ENCODE assay signal across 13 cellular contexts in genomic region chr10:93267521-93267920, GRCh38.
DNase-seq lines count a peak whose midpoint lies in the region; ATAC-seq and TF ChIP-seq lines count a peak whose summit lies in the region.
"Had no signal": no experiment of that assay in that cellular context is flagged by ENCODE, and none has a peak within 500 bp of the region (broad histone marks: within the 10 kb centered on the region; RNA-seq: fewer than 3 reads in every experiment).

No MANE protein-coding gene starts in this region.

- H3K36me3 Mint-ChIP-seq in mesothelial cell of epicardium, result peaks cover 7% of the 10 kb centered on the region
- H3K36me3 Mint-ChIP-seq: immature natural killer cell had no signal

- DNase-seq in GM10266 (ENCODE audit: extremely low spot score) (peak; percentile 55), amygdala (lab: John Stamatoyannopoulos, UW) (no peak), MG63 (no peak), brain microvascular endothelial cell (no peak), mesothelial cell of epicardium (ENCODE audit: low spot score in 2 of 2, unreplicated experiment in 2 of 2) (no peak)
- DNase-seq: activated CD4-positive, alpha-beta T cell treated with anti-CD3 and anti-CD28 coated beads for 4 hours; adrenal gland; immature natural killer cell; Karpas-422; occipital lobe had no signal

- peaks cover 6% of the 10 kb centered on the region for H3K4me1 Mint-ChIP-seq in mesothelial cell of epicardium
- H3K4me1 Mint-ChIP-seq: immature natural killer cell had no signal

- peak; percentile 93 for ATAC-seq in GM19324 (IDR thresholded peaks at IDR 0.05; ENCODE audit: low FRiP score, unreplicated experiment)
- ATAC-seq in HG02840 (IDR thresholded peaks at IDR 0.05; ENCODE audit: low FRiP score, unreplicated experiment), result peak; percentile 99
- ATAC-seq in HG03571 (IDR thresholded peaks at IDR 0.05; ENCODE audit: unreplicated experiment), result peak; percentile 99

- H3K4me3 ChIP-seq in MG63, result no peak overlapping the region
- no peak overlapping the region for H3K4me3 ChIP-seq in brain microvascular endothelial cell (ENCODE audit: low read depth, low read length)
- H3K4me3 ChIP-seq: adrenal gland had no signal

- H3K27me3 Mint-ChIP-seq in mesothelial cell of epicardium (ENCODE audit: low read depth), result no peaks in the 10 kb centered on the region

- no peak overlapping the region for H3K4me3 Mint-ChIP-seq in mesothelial cell of epicardium
- H3K4me3 Mint-ChIP-seq: immature natural killer cell had no signal

- H3K27me3 ChIP-seq in MG63 (no peaks in the 10 kb centered on the region), brain microvascular endothelial cell (replicated peaks) (no peaks in the 10 kb centered on the region)
- H3K27me3 ChIP-seq: adrenal gland had no signal

- in situ Hi-C loops in brain microvascular endothelial cell (cut with HindIII; ENCODE audit: low pct_ligation_motif_present, low sequenced_read_pairs), result no loop called here

- no peak for TF ChIP-seq CTCF in GM10266 (IDR thresholded peaks at IDR 0.05; ENCODE audit: control insufficient read depth, insufficient read depth, low read depth, missing control alignments)
- TF ChIP-seq CTCF in brain microvascular endothelial cell (IDR thresholded peaks at IDR 0.05; ENCODE audit: low read depth, low read length, missing control alignments), result no peak
- TF ChIP-seq CTCF in mesothelial cell of epicardium (IDR thresholded peaks at IDR 0.05; ENCODE audit: unreplicated experiment), result no peak

- H3K27ac Mint-ChIP-seq in mesothelial cell of epicardium, result no peak overlapping the region
- H3K27ac Mint-ChIP-seq: immature natural killer cell had no signal

- H3K9me3 ChIP-seq in MG63, result peaks cover 7% of the 10 kb centered on the region
- H3K9me3 ChIP-seq: adrenal gland had no signal

- H3K27ac ChIP-seq in brain microvascular endothelial cell, result no peak overlapping the region
- H3K27ac ChIP-seq: adrenal gland had no signal

- H3K9me3 Mint-ChIP-seq in mesothelial cell of epicardium, result peaks cover 18% of the 10 kb centered on the region
- H3K9me3 Mint-ChIP-seq: immature natural killer cell had no signal

- no peaks in the 10 kb centered on the region for H3K36me3 ChIP-seq in MG63
- H3K36me3 ChIP-seq in brain microvascular endothelial cell (replicated peaks), result no peaks in the 10 kb centered on the region
- H3K36me3 ChIP-seq: adrenal gland had no signal
